ENCODE assay signal across 21 cellular contexts in genomic region chrX:115970718-115971117, GRCh38.
"Had no signal": no experiment of that assay in that cellular context is flagged by ENCODE, and none has a peak within 500 bp of the region (broad histone marks: within the 10 kb centered on the region; RNA-seq: fewer than 3 reads in every experiment).

No MANE protein-coding gene starts in this region.

- H3K4me3 ChIP-seq: gastrocnemius medialis, left ventricle myocardium inferior, lung, sigmoid colon, skin epidermis had no signal

- H3K9me3 ChIP-seq: gastrocnemius medialis, neutrophil, sigmoid colon had no signal

- FAIRE-seq: endometrium, keratinocyte, urothelium cell line had no signal

- ATAC-seq: esophagus mucosa; gastrocnemius medialis; natural killer cell treated with Interleukin-12 subunit alpha and Interleukin-12 subunit beta and Interleukin-15 and Interleukin-18, amount 100 ng/mL, for 72 hours had no signal

- H3K27ac ChIP-seq: dorsolateral prefrontal cortex, gastrocnemius medialis, left ventricle myocardium inferior, neutrophil, sigmoid colon, skin epidermis had no signal

- H3K4me3 Mint-ChIP-seq: immature natural killer cell; natural killer cell treated with Interleukin-12 subunit alpha and Interleukin-12 subunit beta and Interleukin-15 and Interleukin-18, amount 100 ng/mL, for 72 hours had no signal

- H3K36me3 Mint-ChIP-seq: immature natural killer cell; natural killer cell treated with Interleukin-12 subunit alpha and Interleukin-12 subunit beta and Interleukin-15 and Interleukin-18, amount 100 ng/mL, for 72 hours had no signal

- H3K4me1 ChIP-seq: gastrocnemius medialis, left ventricle myocardium inferior had no signal

- H3K36me3 ChIP-seq: gastrocnemius medialis, left ventricle myocardium inferior, neutrophil, sigmoid colon had no signal

- DNase-seq: cortex of kidney; dorsolateral prefrontal cortex; effector memory CD4-positive, alpha-beta T cell; gastrocnemius medialis; immature natural killer cell; left ventricle myocardium inferior; mesenchymal stem cell; midbrain; posterior cingulate gyrus; sigmoid colon; stimulated activated CD4-positive, alpha-beta T cell treated with anti-CD3 and anti-CD28 coated beads, Interleukin-2, amount 100 ng/mL, for 24 hours; stimulated activated naive CD4-positive, alpha-beta T cell; trophoblast cell had no signal

- H3K4me1 Mint-ChIP-seq: immature natural killer cell had no signal

- H3K27ac Mint-ChIP-seq: immature natural killer cell; natural killer cell treated with Interleukin-12 subunit alpha and Interleukin-12 subunit beta and Interleukin-15 and Interleukin-18, amount 100 ng/mL, for 72 hours had no signal
